1 cellular context compared by ENCODE assay signal in the genomic region with DNA sequence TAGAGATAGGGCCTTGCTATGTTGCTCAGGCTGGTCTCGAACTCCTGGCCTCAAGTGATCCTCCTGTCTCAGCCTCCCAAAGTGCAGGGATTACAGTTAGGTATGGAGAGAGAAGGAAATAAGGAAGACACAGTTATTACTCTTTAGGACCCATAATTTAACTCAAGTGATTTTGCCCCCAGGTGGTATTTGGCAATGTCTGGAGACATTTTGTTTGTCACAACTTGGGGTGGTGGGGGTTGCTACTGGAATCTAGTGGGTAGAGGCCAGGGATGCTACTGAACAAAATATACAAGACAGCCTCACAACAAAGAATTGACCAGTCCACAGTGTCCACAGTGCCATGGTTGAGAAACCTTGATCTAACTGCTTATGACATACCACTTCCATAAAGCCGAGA.
TF ChIP-seq lines count a peak whose summit lies in the region.

No MANE protein-coding gene starts in this region.

TF ChIP-seq in K562, 482 proteins besides CTCF, POLR2A, EP300 and RAD21 (continued from another document):
- 0 out of 2 replicates have a peak, but pooled peaks have one; percentile 11 for TF ChIP-seq DPF2 (IDR thresholded peaks at IDR 0.05)
- TF ChIP-seq, protein P1, sequence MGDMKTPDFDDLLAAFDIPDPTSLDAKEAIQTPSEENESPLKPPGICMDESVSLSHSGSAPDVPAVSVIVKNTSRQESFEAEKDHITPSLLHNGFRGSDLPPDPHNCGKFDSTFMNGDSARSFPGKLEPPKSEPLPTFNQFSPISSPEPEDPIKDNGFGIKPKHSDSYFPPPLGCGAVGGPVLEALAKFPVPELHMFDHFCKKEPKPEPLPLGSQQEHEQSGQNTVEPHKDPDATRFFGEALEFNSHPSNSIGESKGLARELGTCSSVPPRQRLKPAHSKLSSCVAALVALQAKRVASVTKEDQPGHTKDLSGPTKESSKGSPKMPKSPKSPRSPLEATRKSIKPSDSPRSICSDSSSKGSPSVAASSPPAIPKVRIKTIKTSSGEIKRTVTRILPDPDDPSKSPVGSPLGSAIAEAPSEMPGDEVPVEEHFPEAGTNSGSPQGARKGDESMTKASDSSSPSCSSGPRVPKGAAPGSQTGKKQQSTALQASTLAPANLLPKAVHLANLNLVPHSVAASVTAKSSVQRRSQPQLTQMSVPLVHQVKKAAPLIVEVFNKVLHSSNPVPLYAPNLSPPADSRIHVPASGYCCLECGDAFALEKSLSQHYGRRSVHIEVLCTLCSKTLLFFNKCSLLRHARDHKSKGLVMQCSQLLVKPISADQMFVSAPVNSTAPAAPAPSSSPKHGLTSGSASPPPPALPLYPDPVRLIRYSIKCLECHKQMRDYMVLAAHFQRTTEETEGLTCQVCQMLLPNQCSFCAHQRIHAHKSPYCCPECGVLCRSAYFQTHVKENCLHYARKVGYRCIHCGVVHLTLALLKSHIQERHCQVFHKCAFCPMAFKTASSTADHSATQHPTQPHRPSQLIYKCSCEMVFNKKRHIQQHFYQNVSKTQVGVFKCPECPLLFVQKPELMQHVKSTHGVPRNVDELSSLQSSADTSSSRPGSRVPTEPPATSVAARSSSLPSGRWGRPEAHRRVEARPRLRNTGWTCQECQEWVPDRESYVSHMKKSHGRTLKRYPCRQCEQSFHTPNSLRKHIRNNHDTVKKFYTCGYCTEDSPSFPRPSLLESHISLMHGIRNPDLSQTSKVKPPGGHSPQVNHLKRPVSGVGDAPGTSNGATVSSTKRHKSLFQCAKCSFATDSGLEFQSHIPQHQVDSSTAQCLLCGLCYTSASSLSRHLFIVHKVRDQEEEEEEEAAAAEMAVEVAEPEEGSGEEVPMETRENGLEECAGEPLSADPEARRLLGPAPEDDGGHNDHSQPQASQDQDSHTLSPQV (IDR thresholded peaks at IDR 0.05) = peak; percentile 63
- no peak for TF ChIP-seq YBX1 (IDR thresholded peaks at IDR 0.05)
- no peak for TF ChIP-seq KAT8 (IDR thresholded peaks at IDR 0.05; ENCODE audit: low read depth)
- TF ChIP-seq KDM2B (CRISPR knock-in tag; IDR thresholded peaks at IDR 0.05) = no peak
- TF ChIP-seq MAZ (CRISPR knock-in tag; conservative IDR thresholded peaks at IDR 0.05 in 1 of 2, IDR thresholded peaks at IDR 0.05 in 1 of 2) = no peak
- no peak for TF ChIP-seq SLC30A9 (CRISPR knock-in tag; IDR thresholded peaks at IDR 0.05)
- TF ChIP-seq DMBX1 (CRISPR knock-in tag; IDR thresholded peaks at IDR 0.05; ENCODE audit: borderline replicate concordance) = peak; percentile 63
- TF ChIP-seq ZNF77 (CRISPR knock-in tag; IDR thresholded peaks at IDR 0.05) = no peak
- peak; percentile 33; the same call in 1 of the 2 replicates for TF ChIP-seq ZFP1 (CRISPR knock-in tag; IDR thresholded peaks at IDR 0.05)
- no peak for TF ChIP-seq ZNF699 (CRISPR knock-in tag; IDR thresholded peaks at IDR 0.05; ENCODE audit: insufficient replicate concordance)
- 0 out of 2 replicates have a peak, but pooled peaks have one; percentile 27 for TF ChIP-seq ZNF76 (CRISPR knock-in tag; IDR thresholded peaks at IDR 0.05; ENCODE audit: borderline replicate concordance)
- TF ChIP-seq ZNF140 (CRISPR knock-in tag; IDR thresholded peaks at IDR 0.05) = no peak
- TF ChIP-seq, protein P2, sequence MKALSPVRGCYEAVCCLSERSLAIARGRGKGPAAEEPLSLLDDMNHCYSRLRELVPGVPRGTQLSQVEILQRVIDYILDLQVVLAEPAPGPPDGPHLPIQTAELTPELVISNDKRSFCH (CRISPR knock-in tag; IDR thresholded peaks at IDR 0.05) = no peak
- TF ChIP-seq, protein P2 (tag; IDR thresholded peaks at IDR 0.05) = 0 out of 2 replicates have a peak, but pooled peaks have one; percentile 27
